In genomic region chr9:72687331-72687730, GRCh38 we compare ENCODE assay signal across 23 cellular contexts.
"Had no signal": no experiment of that assay in that cellular context is flagged by ENCODE, and none has a peak within 500 bp of the region (broad histone marks: within the 10 kb centered on the region; RNA-seq: fewer than 3 reads in every experiment).

No MANE protein-coding gene starts in this region.

- H3K9me3 ChIP-seq: ovary, prostate gland, right lobe of liver, spleen, thoracic aorta had no signal

- ATAC-seq: esophagus mucosa; gastrocnemius medialis; left cardiac atrium; left ventricle myocardium superior; naive thymus-derived CD4-positive, alpha-beta T cell; right lobe of liver; stimulated activated memory B cell treated with anti-CD40 and anti-IgM and Interleukin-4, amounts not matched to agents 10 μg/mL and 1 μg/mL and 100 μg/mL, for 72 hours had no signal

- H3K36me3 ChIP-seq: gastrocnemius medialis, ovary, prostate gland, right lobe of liver, spleen, thoracic aorta, transverse colon had no signal

- H3K27ac Mint-ChIP-seq: immature natural killer cell; naive thymus-derived CD4-positive, alpha-beta T cell; stimulated activated memory B cell treated with anti-CD40 and anti-IgM and Interleukin-4, amounts not matched to agents 10 μg/mL and 1 μg/mL and 100 μg/mL, for 72 hours; stimulated activated naive CD8-positive, alpha-beta T cell treated with anti-CD3 and anti-CD28 coated beads, Interleukin-15, Interleukin-2, amounts not matched to agents 100 ng/mL and 50 ng/mL, for 24 hours had no signal

- DNase-seq: central memory CD4-positive, alpha-beta T cell; cortex of kidney; effector memory CD4-positive, alpha-beta T cell; gastrocnemius medialis; immature natural killer cell; kidney; left cardiac atrium; left ventricle myocardium superior; mesendoderm; naive thymus-derived CD4-positive, alpha-beta T cell; ovary; right lobe of liver; spleen; stimulated activated CD4-positive, alpha-beta T cell treated with anti-CD3 and anti-CD28 coated beads, Interleukin-15, amount 100 ng/mL, for 24 hours; stimulated activated CD4-positive, alpha-beta T cell treated with anti-CD3 and anti-CD28 coated beads, Interleukin-1b, Interleukin-23, amount 100 ng/mL, for 48 hours; stimulated activated CD4-positive, alpha-beta T cell treated with anti-CD3 and anti-CD28 coated beads, Interleukin-4, amount 100 ng/mL, for 24 hours; transverse colon had no signal

- H3K27me3 ChIP-seq: gastrocnemius medialis, ovary, right lobe of liver, transverse colon had no signal

- H3K36me3 Mint-ChIP-seq: immature natural killer cell; naive thymus-derived CD4-positive, alpha-beta T cell; stimulated activated memory B cell treated with anti-CD40 and anti-IgM and Interleukin-4, amounts not matched to agents 10 μg/mL and 1 μg/mL and 100 μg/mL, for 72 hours had no signal

- H3K27ac ChIP-seq: gastrocnemius medialis, ovary, prostate gland, right lobe of liver, spleen, thoracic aorta, transverse colon had no signal

- H3K4me1 ChIP-seq: gastrocnemius medialis, prostate gland, right lobe of liver, spleen, transverse colon had no signal

- H3K4me1 Mint-ChIP-seq: immature natural killer cell; naive thymus-derived CD4-positive, alpha-beta T cell; stimulated activated memory B cell treated with anti-CD40 and anti-IgM and Interleukin-4, amounts not matched to agents 10 μg/mL and 1 μg/mL and 100 μg/mL, for 72 hours had no signal

- H3K4me3 ChIP-seq: gastrocnemius medialis, lung, ovary, prostate gland, right lobe of liver, spleen, thoracic aorta, transverse colon had no signal

- H3K4me3 Mint-ChIP-seq: immature natural killer cell; naive thymus-derived CD4-positive, alpha-beta T cell; stimulated activated memory B cell treated with anti-CD40 and anti-IgM and Interleukin-4, amounts not matched to agents 10 μg/mL and 1 μg/mL and 100 μg/mL, for 72 hours; stimulated activated naive CD8-positive, alpha-beta T cell treated with anti-CD3 and anti-CD28 coated beads, Interleukin-15, Interleukin-2, amounts not matched to agents 100 ng/mL and 50 ng/mL, for 24 hours had no signal
